8 cellular contexts compared by ENCODE assay signal in the genomic region with DNA sequence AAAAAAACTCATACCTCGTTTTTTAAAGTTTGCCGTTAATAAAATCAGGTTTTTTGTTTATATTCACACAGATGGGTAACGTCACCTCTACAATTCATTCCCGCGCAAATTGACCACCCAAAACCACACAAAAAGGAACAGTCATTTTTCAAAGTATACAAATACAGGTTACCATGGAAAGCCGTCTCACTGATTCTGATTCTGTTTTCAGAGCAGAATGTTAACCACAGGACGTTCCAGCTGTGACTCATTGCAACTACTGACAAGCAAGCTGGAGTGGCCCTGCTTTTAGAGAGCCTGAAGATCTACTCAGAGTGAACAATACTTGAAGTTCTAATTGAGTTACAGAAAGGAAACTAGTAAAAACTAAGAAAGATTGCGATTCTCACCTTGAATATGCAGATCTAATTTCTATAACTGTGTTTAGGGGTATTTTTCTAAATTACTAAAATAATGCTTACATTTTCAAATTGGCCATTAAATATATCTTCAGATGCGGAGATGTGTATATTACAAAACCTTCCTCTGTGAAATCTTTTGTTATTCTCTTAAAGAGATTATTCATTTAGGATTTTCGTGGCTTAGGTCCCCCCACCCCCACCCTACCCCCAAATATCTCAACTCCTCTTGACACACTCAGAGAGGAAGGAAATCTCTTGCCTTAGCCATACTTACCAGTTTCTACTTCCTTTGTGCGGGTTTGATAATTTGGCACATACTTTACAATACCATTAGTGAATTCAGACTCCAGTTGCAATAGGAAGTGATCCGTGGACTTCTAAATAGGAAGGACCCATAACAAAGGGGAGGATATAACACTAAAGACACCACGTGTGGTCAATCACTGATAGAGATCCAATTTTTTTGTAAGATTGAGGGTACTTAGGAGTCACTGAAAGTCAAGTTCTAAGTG.
DNase-seq lines count a peak whose midpoint lies in the region; ATAC-seq, FAIRE-seq and TF ChIP-seq lines count a peak whose summit lies in the region.

No MANE protein-coding gene starts in this region.

- ATAC-seq in GM18873 (IDR thresholded peaks at IDR 0.05; ENCODE audit: low FRiP score, unreplicated experiment) (peak; percentile 97), HG03064 (IDR thresholded peaks at IDR 0.05; ENCODE audit: low read depth, unreplicated experiment) (peak; percentile 91)

- no peaks in the 10 kb centered on the region for H3K27me3 Mint-ChIP-seq in glutamatergic neuron (ENCODE audit: unreplicated experiment)

- peak overlapping the region; percentile 62 to 94 for H3K27ac ChIP-seq in small intestine (ENCODE audit: low read depth in 1 of 2, low read length in 1 of 2)
- no peak overlapping the region for H3K27ac ChIP-seq in caudate nucleus (ENCODE audit: low read depth, low read length)

- H3K9me3 ChIP-seq in small intestine (ENCODE audit: control insufficient read depth, low read depth), result no peaks in the 10 kb centered on the region

- no peaks in the 10 kb centered on the region for H3K36me3 ChIP-seq in small intestine (ENCODE audit: control insufficient read depth in 2 of 2, insufficient read depth in 2 of 2, low read length in 2 of 2)

- no peak overlapping the region for H3K4me3 ChIP-seq in small intestine (ENCODE audit: low read depth in 1 of 2, low read length in 2 of 2)

- H3K9me3 Mint-ChIP-seq in glutamatergic neuron (ENCODE audit: unreplicated experiment), result peaks cover 3% of the 10 kb centered on the region

- peak overlapping the region; percentile 49 for H3K27ac Mint-ChIP-seq in glutamatergic neuron (ENCODE audit: unreplicated experiment)

- DNase-seq in RPMI7951 (ENCODE audit: low read depth) (peak; percentile 100), glutamatergic neuron (no peak), small intestine (peak; percentile 64), HuH-7.5 (ENCODE audit: low spot score) (no peak), caudate nucleus (lab: John Stamatoyannopoulos, UW) (no peak)
- DNase-seq in activated effector memory CD4-positive, alpha-beta T cell treated with anti-CD3 and anti-CD28 coated beads, Interleukin-2, amount 50 U/mL, for 16 hours, result peak; percentile 88

- no peaks in the 10 kb centered on the region for H3K27me3 ChIP-seq in small intestine (ENCODE audit: control insufficient read depth in 2 of 2, insufficient read depth in 2 of 2, low read length in 2 of 2)

- no peak for FAIRE-seq in small intestine (lab: Jason Lieb, UNC)

- H3K4me3 Mint-ChIP-seq in glutamatergic neuron (ENCODE audit: unreplicated experiment), result no peak overlapping the region

- no peaks in the 10 kb centered on the region for H3K36me3 Mint-ChIP-seq in glutamatergic neuron (ENCODE audit: unreplicated experiment)

- H3K4me1 Mint-ChIP-seq in glutamatergic neuron (ENCODE audit: low read depth, unreplicated experiment), result peaks cover 36% of the 10 kb centered on the region

- WGBS in small intestine, 3 donors, result 37 to 67% (median 51%) methylated on average over 13 of the region's 13 CpGs

- TF ChIP-seq CTCF in glutamatergic neuron (IDR thresholded peaks at IDR 0.05; ENCODE audit: partially characterized antibody, unreplicated experiment), result no peak

- H3K4me1 ChIP-seq in small intestine (ENCODE audit: control insufficient read depth in 2 of 2, insufficient read depth in 1 of 2, low read depth in 1 of 2, low read length in 1 of 2), result peaks cover 0 to 4% of the 10 kb centered on the region in 2 donors

Comparison
In these comparisons a context has a peak if more than half of its experiments do, and no peak if none do; other contexts are left out.
1. DNase-seq: peak in RPMI7951 (single experiment), activated effector memory CD4-positive, alpha-beta T cell treated with anti-CD3 and anti-CD28 coated beads, Interleukin-2, amount 50 U/mL, for 16 hours (single experiment) and small intestine (single experiment); none in glutamatergic neuron (single experiment), HuH-7.5 (single experiment) and caudate nucleus (0 of 61).